Comparison of ENCODE assay signal across 1 cellular context in the genomic region with DNA sequence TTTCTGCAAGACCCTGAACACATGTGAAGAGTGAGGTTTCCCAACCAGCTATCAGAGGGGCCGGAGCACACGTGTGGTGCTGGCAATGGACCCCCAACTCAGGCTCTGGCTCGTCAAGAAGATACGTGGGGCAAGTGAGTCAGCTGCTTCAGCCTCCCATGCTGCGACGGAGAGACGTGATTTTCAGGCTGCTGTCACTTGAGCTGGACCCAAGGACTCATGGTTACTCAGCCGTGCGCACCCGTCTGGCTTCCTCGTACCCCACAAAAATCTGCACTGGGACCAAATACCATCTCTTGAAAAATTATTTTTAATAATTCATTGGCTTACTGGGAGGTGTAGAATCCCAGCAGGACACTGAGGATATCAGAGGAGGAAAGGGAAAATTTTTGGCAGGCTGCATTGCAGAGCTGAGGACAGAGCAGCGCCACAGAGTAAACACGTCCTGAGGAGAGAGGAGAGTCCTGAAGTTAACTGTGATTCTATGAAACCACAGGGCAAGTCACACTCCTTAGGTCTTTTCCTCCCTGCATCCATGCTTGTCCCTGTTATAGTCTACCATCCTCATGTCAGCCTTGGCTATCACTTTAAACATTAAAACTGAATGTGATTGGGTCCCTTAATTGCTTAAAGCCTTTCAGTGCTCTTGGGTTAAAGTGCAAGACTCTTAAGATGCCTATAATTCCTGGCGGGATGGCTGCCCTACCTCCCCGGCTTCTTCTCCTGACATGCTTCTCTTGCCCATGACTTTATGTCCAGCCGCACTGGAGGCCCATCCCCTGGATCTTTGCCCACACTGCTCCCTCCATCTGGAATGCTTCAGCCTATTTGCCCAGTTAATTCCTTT.
TF ChIP-seq lines count a peak whose summit lies in the region.

No MANE protein-coding gene starts in this region.

TF ChIP-seq in H1, 55 proteins besides CTCF, POLR2A, EP300 and RAD21:
- TF ChIP-seq TBP (IDR thresholded peaks at IDR 0.05; ENCODE audit: low read depth, low read length) (no peak), CHD2 (IDR thresholded peaks at IDR 0.05; ENCODE audit: low read length) (no peak), POLR2AphosphoS5 (IDR thresholded peaks at IDR 0.05; ENCODE audit: low read depth, low read length) (no peak), SAP30 (IDR thresholded peaks at IDR 0.05; ENCODE audit: insufficient read depth, insufficient replicate concordance, low read length) (no peak), JUND (IDR thresholded peaks at IDR 0.05; ENCODE audit: low read length) (no peak), CREB1 (IDR thresholded peaks at IDR 0.05) (no peak), CHD1 (IDR thresholded peaks at IDR 0.05; ENCODE audit: low read depth, low read length) (no peak), PHF8 (conservative IDR thresholded peaks at IDR 0.05; ENCODE audit: low read depth, low read length) (no peak), SUZ12 (IDR thresholded peaks at IDR 0.05; ENCODE audit: low read length) (no peak), SP4 (IDR thresholded peaks at IDR 0.05; ENCODE audit: low read length) (no peak), FOSL1 (IDR thresholded peaks at IDR 0.05; ENCODE audit: insufficient read depth, low read depth, low read length) (no peak), CBX8 (IDR thresholded peaks at IDR 0.05; ENCODE audit: borderline replicate concordance, low read depth, low read length) (no peak), SIRT6 (IDR thresholded peaks at IDR 0.05; ENCODE audit: low read length) (no peak), GABPA (IDR thresholded peaks at IDR 0.05; ENCODE audit: borderline replicate concordance, insufficient read depth, low read length) (no peak), EGR1 (IDR thresholded peaks at IDR 0.05; ENCODE audit: borderline replicate concordance, low read depth, low read length) (no peak)
- TF ChIP-seq, protein P1, sequence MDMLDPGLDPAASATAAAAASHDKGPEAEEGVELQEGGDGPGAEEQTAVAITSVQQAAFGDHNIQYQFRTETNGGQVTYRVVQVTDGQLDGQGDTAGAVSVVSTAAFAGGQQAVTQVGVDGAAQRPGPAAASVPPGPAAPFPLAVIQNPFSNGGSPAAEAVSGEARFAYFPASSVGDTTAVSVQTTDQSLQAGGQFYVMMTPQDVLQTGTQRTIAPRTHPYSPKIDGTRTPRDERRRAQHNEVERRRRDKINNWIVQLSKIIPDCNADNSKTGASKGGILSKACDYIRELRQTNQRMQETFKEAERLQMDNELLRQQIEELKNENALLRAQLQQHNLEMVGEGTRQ (IDR thresholded peaks at IDR 0.05; ENCODE audit: low read length) = no peak
